In genomic region chr14:51738754-51739153, GRCh38 we compare ENCODE assay signal across 11 cellular contexts.
A peak's percentile ranks its signal among the peaks of the same experiment; 100 is the strongest.
DNase-seq lines count a peak whose midpoint lies in the region; ATAC-seq and TF ChIP-seq lines count a peak whose summit lies in the region.
"Had no signal": no experiment of that assay in that cellular context is flagged by ENCODE, and none has a peak within 500 bp of the region (broad histone marks: within the 10 kb centered on the region; RNA-seq: fewer than 3 reads in every experiment).

No MANE protein-coding gene starts in this region.

- intact Hi-C loops in gastrocnemius medialis (cut with DNase I; ENCODE audit: low total_unique reads): no loop called here

- no peak overlapping the region for H4K8ac ChIP-seq in mesenchymal stem cell (ENCODE audit: low read length)

- no peak overlapping the region for H3K14ac ChIP-seq in mesenchymal stem cell (ENCODE audit: low read length in 2 of 2)

- DNase-seq in NCI-H446 (lab: John Stamatoyannopoulos, UW) (peak; percentile 57 to 65), NCI-H446 treated with DMSO at 0.1 percent for 48 hours (lab: John Stamatoyannopoulos, UW) (no peak), NCI-H524 treated with DMSO at 0.1 percent for 48 hours (lab: John Stamatoyannopoulos, UW) (peak; percentile 98), gastrocnemius medialis (peak; percentile 36 to 68), NCI-H1105 treated with DMSO at 0.1 percent for 48 hours (lab: John Stamatoyannopoulos, UW) (no peak), mesenchymal stem cell (no peak)
- DNase-seq: activated naive CD4-positive, alpha-beta T cell treated with anti-CD3 and anti-CD28 coated beads for 36 hours; uterus had no signal

- no peak overlapping the region for H2BK15ac ChIP-seq in mesenchymal stem cell (ENCODE audit: low read depth, poor library complexity, severe bottlenecking)

- no peaks in the 10 kb centered on the region for H3K79me1 ChIP-seq in mesenchymal stem cell (replicated peaks; ENCODE audit: low read length, poor library complexity, severe bottlenecking)

- no peak overlapping the region for H3K4me2 ChIP-seq in mesenchymal stem cell (ENCODE audit: low read length, poor library complexity, severe bottlenecking)

- no peaks in the 10 kb centered on the region for H3K36me3 ChIP-seq in gastrocnemius medialis
- no peaks in the 10 kb centered on the region for H3K36me3 ChIP-seq in mesenchymal stem cell (ENCODE audit: control insufficient read depth in 1 of 2, insufficient read depth in 2 of 2, low read depth in 1 of 2, low read length in 2 of 2)
- H3K36me3 ChIP-seq: uterus had no signal

- H3K27ac ChIP-seq in gastrocnemius medialis: peak overlapping the region in 3 of 4 donors; percentile 61 to 69 (median 62)
- H3K27ac ChIP-seq in mesenchymal stem cell (ENCODE audit: low read length, poor library complexity, severe bottlenecking): no peak overlapping the region
- H3K27ac ChIP-seq: epithelial cell of prostate, uterus had no signal

- H3K9me3 ChIP-seq in gastrocnemius medialis (no peaks in the 10 kb centered on the region), mesenchymal stem cell (ENCODE audit: control insufficient read depth, low read length) (no peaks in the 10 kb centered on the region)
- H3K9me3 ChIP-seq: uterus had no signal

- H2AFZ ChIP-seq in mesenchymal stem cell (ENCODE audit: low read depth, low read length): no peak overlapping the region

- no peak overlapping the region for H2AK5ac ChIP-seq in mesenchymal stem cell (ENCODE audit: low read length, severe bottlenecking)

- H3K23ac ChIP-seq in mesenchymal stem cell (ENCODE audit: low read length in 2 of 2): peak overlapping the region in 1 of 2 experiments; percentile 69

- ATAC-seq in HG02678 (IDR thresholded peaks at IDR 0.05; ENCODE audit: unreplicated experiment) (peak; percentile 80), gastrocnemius medialis (peak; percentile 95), HG02973 (IDR thresholded peaks at IDR 0.05; ENCODE audit: unreplicated experiment) (no peak)

- 69% methylated on average over 8 of the region's 8 CpGs for WGBS in mesenchymal stem cell

- H3K4me3 ChIP-seq in gastrocnemius medialis: no peak overlapping the region
- H3K4me3 ChIP-seq in mesenchymal stem cell (ENCODE audit: insufficient read depth in 1 of 2, low read depth in 1 of 2, low read length in 2 of 2): no peak overlapping the region
- H3K4me3 ChIP-seq: uterus had no signal

- in situ Hi-C loops in gastrocnemius medialis (cut with MboI; ENCODE audit: low sequenced_read_pairs in 4 of 4): no loop called here

- no peak overlapping the region for H2BK120ac ChIP-seq in mesenchymal stem cell (ENCODE audit: low read depth, low read length)

- TF ChIP-seq POLR2A in gastrocnemius medialis (IDR thresholded peaks at IDR 0.05): no peak

- H3K4ac ChIP-seq in mesenchymal stem cell (ENCODE audit: low read depth in 1 of 2, low read length in 2 of 2): no peak overlapping the region

- H3K9ac ChIP-seq in mesenchymal stem cell (ENCODE audit: low read length): no peak overlapping the region

- no peak overlapping the region for H3K18ac ChIP-seq in mesenchymal stem cell (ENCODE audit: low read depth in 1 of 2, low read length in 2 of 2)

- H3K4me1 ChIP-seq in gastrocnemius medialis (no peaks in the 10 kb centered on the region), mesenchymal stem cell (ENCODE audit: control insufficient read depth, insufficient read depth, low read depth, low read length) (no peaks in the 10 kb centered on the region)
- H3K4me1 ChIP-seq: uterus had no signal

- H2BK12ac ChIP-seq in mesenchymal stem cell (ENCODE audit: low read length in 2 of 2): no peak overlapping the region

- no peak overlapping the region for H2BK5ac ChIP-seq in mesenchymal stem cell (ENCODE audit: low read depth, low read length, poor library complexity, severe bottlenecking)

- no peaks in the 10 kb centered on the region for H3K27me3 ChIP-seq in gastrocnemius medialis
- no peaks in the 10 kb centered on the region for H3K27me3 ChIP-seq in mesenchymal stem cell (ENCODE audit: control insufficient read depth in 1 of 2, insufficient read depth in 1 of 2, low read length in 2 of 2)
- H3K27me3 ChIP-seq: uterus had no signal

- peak in 1 of 5 experiments; percentile 22 for TF ChIP-seq CTCF in gastrocnemius medialis (IDR thresholded peaks at IDR 0.05 in 4 of 5, conservative IDR thresholded peaks at IDR 0.05 in 1 of 5)

- no peak overlapping the region for H4K91ac ChIP-seq in mesenchymal stem cell (ENCODE audit: low read length)

Comparison
In these comparisons a context has a peak if more than half of its experiments do, and no peak if none do; other contexts are left out.
1. DNase-seq: peak in NCI-H446 (2 of 2), NCI-H524 treated with DMSO at 0.1 percent for 48 hours (single experiment) and gastrocnemius medialis (2 of 2); none in NCI-H446 treated with DMSO at 0.1 percent for 48 hours (single experiment), NCI-H1105 treated with DMSO at 0.1 percent for 48 hours (single experiment) and mesenchymal stem cell (single experiment).